Comparison of ENCODE assay signal across 8 cellular contexts in the genomic region with DNA sequence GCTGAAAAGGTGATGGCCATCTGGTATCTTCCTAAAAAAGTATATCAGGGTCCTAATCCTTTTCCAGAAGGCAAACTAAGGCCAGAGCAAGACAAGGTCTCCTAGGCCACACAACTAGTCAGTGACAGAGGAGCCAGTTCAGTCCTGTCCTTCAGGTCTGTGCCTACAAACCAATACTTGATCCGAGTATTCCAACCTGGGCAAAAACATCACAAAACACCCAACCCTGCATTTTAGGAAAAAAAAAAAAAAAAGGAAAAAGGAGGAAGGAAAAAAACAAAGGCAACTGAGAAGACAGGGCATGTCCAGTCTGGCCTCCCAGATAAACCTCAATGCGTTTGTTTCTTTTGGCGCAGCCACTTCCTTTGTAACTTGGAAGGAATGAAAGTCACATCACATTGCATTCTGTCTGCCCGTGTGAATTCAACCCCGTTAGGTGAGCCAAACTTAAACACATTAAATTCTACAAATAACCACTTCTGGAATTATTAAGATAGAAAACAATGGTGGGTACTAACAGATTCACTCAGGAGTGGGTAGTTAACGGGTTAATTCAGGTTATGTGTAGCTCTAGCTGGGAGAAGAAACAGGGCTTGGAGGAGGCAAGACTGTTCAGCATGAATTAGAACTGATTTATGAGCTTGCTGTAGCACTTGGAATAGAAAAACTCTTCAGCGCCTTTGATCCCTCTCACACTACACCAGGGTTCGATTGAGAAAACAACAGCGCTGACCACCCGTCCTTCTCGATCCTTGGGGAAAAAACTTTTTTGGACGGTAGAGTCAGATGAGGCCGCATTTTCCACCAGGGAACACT. TPM values are rescaled to one million over a fixed set of nuclear protein-coding genes. Genes with fewer than 3 reads are reported as not detected.
DNase-seq lines count a peak whose midpoint lies in the region; ATAC-seq, FAIRE-seq and TF ChIP-seq lines count a peak whose summit lies in the region.

No MANE protein-coding gene starts in this region.

- H4K20me1 ChIP-seq in Loucy (ENCODE audit: insufficient read depth, low read length, poor library complexity, severe bottlenecking) (no peaks in the 10 kb centered on the region), astrocyte (ENCODE audit: insufficient read depth, low read length) (no peaks in the 10 kb centered on the region)

- H3K4me1 ChIP-seq in Loucy (ENCODE audit: insufficient read depth, low read length, poor library complexity, severe bottlenecking) (peaks cover 8% of the 10 kb centered on the region), astrocyte (ENCODE audit: insufficient read depth, low read length) (peaks cover 13% of the 10 kb centered on the region), iPS-20b (ENCODE audit: insufficient read depth, low read length) (peaks cover 7% of the 10 kb centered on the region; the same call in 1 of the 2 replicates)

- no peaks in the 10 kb centered on the region for H3K36me3 ChIP-seq in Loucy (ENCODE audit: insufficient read depth, low read length)
- no peaks in the 10 kb centered on the region for H3K36me3 ChIP-seq in astrocyte (ENCODE audit: insufficient read depth, low read length)
- no peaks in the 10 kb centered on the region for H3K36me3 ChIP-seq in iPS-20b (ENCODE audit: insufficient read depth, low read depth, low read length)

- H3K9me2 ChIP-seq in Loucy (replicated peaks; ENCODE audit: low read depth, low read length), result no peaks in the 10 kb centered on the region

- no peaks in the 10 kb centered on the region for H3K79me2 ChIP-seq in Loucy (ENCODE audit: insufficient read depth, low read length)
- no peaks in the 10 kb centered on the region for H3K79me2 ChIP-seq in astrocyte (ENCODE audit: insufficient read depth, low read length)

- H3K36me3 Mint-ChIP-seq in astrocyte (ENCODE audit: low read depth, unreplicated experiment), result no peaks in the 10 kb centered on the region
- no peaks in the 10 kb centered on the region for H3K36me3 Mint-ChIP-seq in stimulated activated naive B cell treated with anti-CD40 and anti-IgM and Interleukin-4, amounts not matched to agents 10 μg/mL and 1 μg/mL and 100 μg/mL, for 72 hours

- TF ChIP-seq CTCF in Loucy (conservative IDR thresholded peaks at IDR 0.05; ENCODE audit: low read length) (no peak), astrocyte (IDR thresholded peaks at IDR 0.05; ENCODE audit: insufficient read depth, low read depth, low read length) (no peak)

- peak; percentile 19 for ATAC-seq in GM19395 (IDR thresholded peaks at IDR 0.05; ENCODE audit: unreplicated experiment)
- peak; percentile 10 to 14 for ATAC-seq in stimulated activated naive B cell treated with anti-CD40 and anti-IgM and Interleukin-4, amounts not matched to agents 10 μg/mL and 1 μg/mL and 100 μg/mL, for 72 hours (replicated peaks)

- H2AFZ ChIP-seq in Loucy (ENCODE audit: low read length) (peak overlapping the region; percentile 71), astrocyte (ENCODE audit: low read depth, low read length) (peak overlapping the region; percentile 93)

- H3K4me2 ChIP-seq in Loucy (ENCODE audit: low read depth, low read length, poor library complexity, severe bottlenecking) (peak overlapping the region; percentile 69), astrocyte (ENCODE audit: low read length) (peak overlapping the region; percentile 85)

- intact Hi-C loops in posterior vena cava (cut with DNase I), result no loop called here

- H3K9ac ChIP-seq in Loucy (ENCODE audit: low read depth, low read length, poor library complexity, severe bottlenecking), result peak overlapping the region; percentile 85
- peak overlapping the region; percentile 80 for H3K9ac ChIP-seq in astrocyte (ENCODE audit: low read length)
- H3K9ac ChIP-seq in iPS-20b (ENCODE audit: low read depth, low read length), result peak overlapping the region; percentile 74

- H3K4me3 ChIP-seq in Loucy (ENCODE audit: low read length, poor library complexity, severe bottlenecking), result peak overlapping the region; percentile 80
- H3K4me3 ChIP-seq in astrocyte (ENCODE audit: insufficient read depth, low read depth, low read length), result peak overlapping the region; percentile 57
- peak overlapping the region; percentile 80 for H3K4me3 ChIP-seq in iPS-20b (ENCODE audit: low read length)

- peak overlapping the region; percentile 26 for H3K27ac Mint-ChIP-seq in astrocyte (ENCODE audit: unreplicated experiment)
- H3K27ac Mint-ChIP-seq in stimulated activated naive B cell treated with anti-CD40 and anti-IgM and Interleukin-4, amounts not matched to agents 10 μg/mL and 1 μg/mL and 100 μg/mL, for 72 hours, result no peak overlapping the region

- H3K4me3 Mint-ChIP-seq in astrocyte (ENCODE audit: unreplicated experiment), result peak overlapping the region; percentile 84
- H3K4me3 Mint-ChIP-seq in stimulated activated naive B cell treated with anti-CD40 and anti-IgM and Interleukin-4, amounts not matched to agents 10 μg/mL and 1 μg/mL and 100 μg/mL, for 72 hours, result peak overlapping the region; percentile 75 to 78

- no peaks in the 10 kb centered on the region for H3K9me3 Mint-ChIP-seq in astrocyte (ENCODE audit: unreplicated experiment)
- no peaks in the 10 kb centered on the region for H3K9me3 Mint-ChIP-seq in stimulated activated naive B cell treated with anti-CD40 and anti-IgM and Interleukin-4, amounts not matched to agents 10 μg/mL and 1 μg/mL and 100 μg/mL, for 72 hours

- no peaks in the 10 kb centered on the region for H3K27me3 ChIP-seq in Loucy (ENCODE audit: insufficient read depth, low read length, poor library complexity, severe bottlenecking)
- H3K27me3 ChIP-seq in astrocyte (ENCODE audit: insufficient read depth, low read length), result no peaks in the 10 kb centered on the region
- peaks cover 10% of the 10 kb centered on the region; the same call in 1 of the 2 replicates for H3K27me3 ChIP-seq in iPS-20b (ENCODE audit: insufficient read depth, low read length)

- no peak for FAIRE-seq in astrocyte (lab: Jason Lieb, UNC)

- no peaks in the 10 kb centered on the region for H3F3A ChIP-seq in Loucy (ENCODE audit: low read depth)

- peak; percentile 29 for DNase-seq in AG20443 (ENCODE audit: low spot score)
- peak; percentile 73 for DNase-seq in astrocyte (ENCODE audit: low read depth)
- DNase-seq in stimulated activated naive B cell treated with anti-CD40 and anti-IgM and Interleukin-4, amounts not matched to agents 10 μg/mL and 1 μg/mL and 100 μg/mL, for 72 hours, result no peak
- no peak for DNase-seq in posterior vena cava (ENCODE audit: low spot score)
- DNase-seq in ecto neural progenitor cell (ENCODE audit: low spot score), result no peak

- no peaks in the 10 kb centered on the region for H3K27me3 Mint-ChIP-seq in astrocyte (ENCODE audit: low read depth, unreplicated experiment)
- H3K27me3 Mint-ChIP-seq in stimulated activated naive B cell treated with anti-CD40 and anti-IgM and Interleukin-4, amounts not matched to agents 10 μg/mL and 1 μg/mL and 100 μg/mL, for 72 hours, result peaks cover 36 to 54% of the 10 kb centered on the region in 2 donors

- peaks cover 8% of the 10 kb centered on the region for H3K4me1 Mint-ChIP-seq in astrocyte (ENCODE audit: low read depth, unreplicated experiment)
- H3K4me1 Mint-ChIP-seq in stimulated activated naive B cell treated with anti-CD40 and anti-IgM and Interleukin-4, amounts not matched to agents 10 μg/mL and 1 μg/mL and 100 μg/mL, for 72 hours, result peaks cover 9 to 18% of the 10 kb centered on the region in 2 donors

- H3K27ac ChIP-seq in astrocyte (ENCODE audit: low read depth, low read length) (peak overlapping the region; percentile 73), iPS-20b (ENCODE audit: low read length) (no peak overlapping the region)

- no peaks in the 10 kb centered on the region for H3K9me3 ChIP-seq in Loucy (ENCODE audit: insufficient read depth, low read depth, low read length)
- H3K9me3 ChIP-seq in astrocyte (ENCODE audit: insufficient read depth, low read depth, low read length), result no peaks in the 10 kb centered on the region
- H3K9me3 ChIP-seq in iPS-20b (ENCODE audit: insufficient read depth, low read depth, low read length), result no peaks in the 10 kb centered on the region

RNA-seq across cellular contexts. Expression of a gene that starts 43.0 kb away (rescaled TPM):
- 6.4 and 6.7 TPM in 2 replicates for total RNA-seq in astrocyte
- 1 to 10 TPM; 5.6 to 7.5 TPM for total RNA-seq in posterior vena cava

RNA-seq across cellular contexts. Expression of a gene that starts 53.4 kb away (rescaled TPM):
- total RNA-seq in astrocyte, result 79.3 and 87.3 TPM in 2 replicates
- 10 to 100 TPM; 43.2 to 45.8 TPM for total RNA-seq in posterior vena cava

Comparison
In these comparisons a context has a peak if more than half of its experiments do, and no peak if none do; other contexts are left out.
1. DNase-seq: peak in AG20443 (single experiment) and astrocyte (single experiment); none in stimulated activated naive B cell treated with anti-CD40 and anti-IgM and Interleukin-4, amounts not matched to agents 10 μg/mL and 1 μg/mL and 100 μg/mL, for 72 hours (single experiment), posterior vena cava (single experiment) and ecto neural progenitor cell (single experiment).
2. Peak in every context shown above with its lines, with median percentiles within 50 percentile points of each other: H3K4me3 ChIP-seq and H3K9ac ChIP-seq.